7 cellular contexts compared by ENCODE assay signal in genomic region chr14:23352506-23353432, GRCh38. TPM values are rescaled to one million over a fixed set of nuclear protein-coding genes. Genes with fewer than 3 reads are reported as not detected.
DNase-seq lines count a peak whose midpoint lies in the region; ATAC-seq and TF ChIP-seq lines count a peak whose summit lies in the region.

Gene SLC22A17, minus strand, starts transcription at chr14:23352887.

- H3K27me3 ChIP-seq in HCT116 (ENCODE audit: insufficient read depth, low read length) (no peaks in the 10 kb centered on the region), foreskin keratinocyte (peaks cover 23% of the 10 kb centered on the region)

- no TSS peak for BruUV-seq in HCT116 (replicated peaks; lab: Mats Ljungman, UMichigan)

- TF ChIP-seq POLR2A in HCT116 (IDR thresholded peaks at IDR 0.05; ENCODE audit: borderline replicate concordance, extremely low read depth, insufficient read depth, insufficient read length): no peak

- ATAC-seq in HCT116 (peak; percentile 91), foreskin keratinocyte (peak; percentile 88)
- ATAC-seq in naive thymus-derived CD8-positive, alpha-beta T cell: peak; percentile 93 to 95

- 0 out of 4 replicates have a peak, but pooled peaks cover 0 to 2% of the 10 kb centered on the region in 2 experiments for H3K4me1 ChIP-seq in HCT116 (ENCODE audit: control insufficient read depth in 1 of 2, insufficient read depth in 2 of 2, low read length in 2 of 2)
- no peaks in the 10 kb centered on the region for H3K4me1 ChIP-seq in foreskin keratinocyte

- H3K9me3 Mint-ChIP-seq in naive thymus-derived CD8-positive, alpha-beta T cell: no peaks in the 10 kb centered on the region

- no peaks in the 10 kb centered on the region for H3K36me3 ChIP-seq in HCT116 (ENCODE audit: control insufficient read depth in 1 of 2, insufficient read depth in 2 of 2, low read length in 2 of 2)

- TF ChIP-seq RAD21 in HCT116 (IDR thresholded peaks at IDR 0.05; ENCODE audit: low read depth): no peak

- peak within 1 kb of the TSS in 8 of 10 donors; percentile 41 to 90 (median 78) for H3K27ac Mint-ChIP-seq in naive thymus-derived CD8-positive, alpha-beta T cell

- peaks cover 3 to 51% (median 12%) of the 10 kb centered on the region in 5 donors for H3K27me3 Mint-ChIP-seq in naive thymus-derived CD8-positive, alpha-beta T cell

- no peak within 1 kb of the TSS for H2AFZ ChIP-seq in HCT116 (ENCODE audit: low read depth, low read length, poor library complexity, severe bottlenecking)

- H3K4me1 Mint-ChIP-seq in naive thymus-derived CD8-positive, alpha-beta T cell: peaks cover 15 to 21% (median 18%) of the 10 kb centered on the region in 4 donors

- H3K4me2 ChIP-seq in HCT116 (ENCODE audit: low read length): peak within 1 kb of the TSS; percentile 72

- H3K9ac ChIP-seq in HCT116 (ENCODE audit: low read length): peak within 1 kb of the TSS; percentile 41

- peak within 1 kb of the TSS; percentile 25; the same call in 1 of the 2 replicates for H3K27ac ChIP-seq in HCT116 (ENCODE audit: low read depth, low read length)
- no peak within 1 kb of the TSS for H3K27ac ChIP-seq in foreskin keratinocyte

- H4K20me1 ChIP-seq in HCT116 (ENCODE audit: insufficient read depth): no peaks in the 10 kb centered on the region

- DNase-seq in HCT116 (ENCODE audit: low read depth, low spot score) (peak; percentile 13), foreskin keratinocyte (peak; percentile 29 to 60), HuH-7.5 (ENCODE audit: low spot score) (no peak)
- peak; percentile 75 for DNase-seq in activated effector memory CD4-positive, alpha-beta T cell treated with anti-CD3 and anti-CD28 coated beads, Interleukin-2, amount 50 U/mL, for 16 hours
- peak; percentile 38 to 83 (median 70) for DNase-seq in naive thymus-derived CD8-positive, alpha-beta T cell
- DNase-seq in stimulated activated naive CD4-positive, alpha-beta T cell (lab: John Stamatoyannopoulos, UW): peak; percentile 57 to 73 (median 64)

- H3K4me3 ChIP-seq in HCT116 (replicated peaks in 1 of 2; ENCODE audit: low read depth in 1 of 2, low read length in 2 of 2): peak within 1 kb of the TSS; percentile 50 to 60

- RAD21 ChIA-PET in HCT116 (lab: Charles Lee; ENCODE audit: low non-redundant PET in 1 of 2, low total read pairs in 2 of 2, uncharacterized antibody in 2 of 2, unreplicated experiment in 2 of 2): no interaction called here

- H3K9me2 ChIP-seq in HCT116 (ENCODE audit: insufficient read depth): no peaks in the 10 kb centered on the region

- H3K79me2 ChIP-seq in HCT116 (ENCODE audit: insufficient read depth, low read length): no peaks in the 10 kb centered on the region

- CTCF ChIA-PET in HCT116 (lab: Charles Lee): interaction anchor here (2.0 kb wide), 1 partner anchor 27 kb away, joined by 7 read pairs; no protein-coding TSS in a partner anchor

- peaks cover 0 to 4% (median 0%) of the 10 kb centered on the region in 3 donors for H3K36me3 Mint-ChIP-seq in naive thymus-derived CD8-positive, alpha-beta T cell

- POLR2A ChIA-PET in HCT116 (lab: Charles Lee): no interaction called here
- POLR2A ChIA-PET in naive thymus-derived CD8-positive, alpha-beta T cell (lab: Charles Lee): interaction anchor here (1.0 to 4.5 kb wide), 3 partner anchors 9 to 31 kb away, joined by 3 to 25 read pairs (median 3); partner anchors contain the start of gene PABPN1

- H3K4me3 Mint-ChIP-seq in naive thymus-derived CD8-positive, alpha-beta T cell: peak within 1 kb of the TSS; percentile 75 to 91 (median 86)

- no peaks in the 10 kb centered on the region for H3K9me3 ChIP-seq in HCT116 (ENCODE audit: control insufficient read depth in 1 of 2, insufficient read depth in 1 of 2, low read depth in 1 of 2, low read length in 2 of 2)

- TF ChIP-seq CTCF in HCT116 (IDR thresholded peaks at IDR 0.05 in 2 of 3, conservative IDR thresholded peaks at IDR 0.05 in 1 of 3; ENCODE audit: borderline replicate concordance in 1 of 3, insufficient read depth in 1 of 3, low read depth in 2 of 3, low read length in 2 of 3): no peak
- peak; percentile 37 for TF ChIP-seq CTCF in foreskin keratinocyte (conservative IDR thresholded peaks at IDR 0.05)

- intact Hi-C loops in HCT116 (cut with micrococcal nuclease): no loop called here

TF ChIP-seq in HCT116, 20 proteins besides CTCF, POLR2A, EP300 and RAD21:
- TF ChIP-seq CBX3 (IDR thresholded peaks at IDR 0.05; ENCODE audit: low read depth): no peak
- peak; percentile 80 for TF ChIP-seq POLR2AphosphoS5 (IDR thresholded peaks at IDR 0.05; ENCODE audit: low read depth, low read length)
- TF ChIP-seq EGR1 (IDR thresholded peaks at IDR 0.05; ENCODE audit: low read depth): 0 out of 2 replicates have a peak, but pooled peaks have one; percentile 30

TF ChIP-seq in PFSK-1, 5 proteins besides CTCF, POLR2A, EP300 and RAD21:
- TF ChIP-seq TAF1 (IDR thresholded peaks at IDR 0.05; ENCODE audit: borderline replicate concordance, insufficient read depth, low read length) (peak; percentile 49; the same call in 1 of the 2 replicates), SIN3A (IDR thresholded peaks at IDR 0.05; ENCODE audit: borderline replicate concordance, insufficient read depth, low read length) (no peak), REST (IDR thresholded peaks at IDR 0.05; ENCODE audit: insufficient read depth in 1 of 2, low read depth in 2 of 2, low read length in 2 of 2) (no peak), POLR2AphosphoS5 (IDR thresholded peaks at IDR 0.05; ENCODE audit: low read depth, low read length) (peak; percentile 73), FOXP2 (optimal IDR thresholded peaks at IDR 0.05; ENCODE audit: borderline replicate concordance, extremely low read depth, extremely low read length, insufficient read depth) (no peak)

RNA-seq across cellular contexts. Expression of gene SLC22A17, which starts in this region (rescaled TPM):
- total RNA-seq in HCT116 (2021; ENCODE audit: unreplicated experiment) (5.9 TPM), foreskin keratinocyte (5.0 and 8.0 TPM in 2 replicates)
- polyA plus RNA-seq in HCT116 (2012): 7.0 and 8.6 TPM in 2 replicates
- polyA plus RNA-seq in PFSK-1 (2012; ENCODE audit: insufficient read length, low read depth): 4.4 TPM
- polyA plus RNA-seq in foreskin keratinocyte: 5.9 and 8.2 TPM in 2 replicates
- total RNA-seq in naive thymus-derived CD8-positive, alpha-beta T cell: 10 to 100 TPM; 20.8 to 22.6 TPM
- polyA plus RNA-seq in naive thymus-derived CD8-positive, alpha-beta T cell: 1 to 10 TPM; 3.9 to 9.6 (median 5.5) TPM
